9 cellular contexts compared by ENCODE assay signal in genomic region chr1:31760422-31760900, GRCh38. TPM values are rescaled to one million over a fixed set of nuclear protein-coding genes. Genes with fewer than 3 reads are reported as not detected.
A peak's percentile ranks its signal among the peaks of the same experiment; 100 is the strongest.
DNase-seq lines count a peak whose midpoint lies in the region; TF ChIP-seq lines count a peak whose summit lies in the region.
"Had no signal": no experiment of that assay in that cellular context is flagged by ENCODE, and none has a peak within 500 bp of the region (broad histone marks: within the 10 kb centered on the region; RNA-seq: fewer than 3 reads in every experiment).

No MANE protein-coding gene starts in this region.

- 0 out of 2 replicates have a peak, but pooled peaks cover 7% of the 10 kb centered on the region for H3K79me2 ChIP-seq in Karpas-422 (ENCODE audit: low read length)

- H2AFZ ChIP-seq in Karpas-422 (ENCODE audit: low read length), result no peak overlapping the region

- H3K4me2 ChIP-seq in Karpas-422 (ENCODE audit: low read depth, low read length, poor library complexity, severe bottlenecking), result peak overlapping the region; percentile 92

- H3K27ac ChIP-seq in CD4-positive, alpha-beta memory T cell (ENCODE audit: low read depth, low read length), result no peak overlapping the region
- no peak overlapping the region for H3K27ac ChIP-seq in Karpas-422 (ENCODE audit: low read length)
- H3K27ac ChIP-seq in mucosa of rectum (ENCODE audit: low read depth in 2 of 2, low read length in 2 of 2), result no peak overlapping the region

- peaks cover 35% of the 10 kb centered on the region for H3K4me1 ChIP-seq in CD4-positive, alpha-beta memory T cell (ENCODE audit: insufficient read depth, low read length)
- H3K4me1 ChIP-seq in Karpas-422 (ENCODE audit: low read length) (peaks cover 41% of the 10 kb centered on the region), mucosa of rectum (ENCODE audit: control insufficient read depth in 2 of 2, insufficient read depth in 2 of 2, low read length in 2 of 2) (peaks cover 15 to 22% of the 10 kb centered on the region in 2 donors)

- H3K4me1 Mint-ChIP-seq in CD4-positive, alpha-beta memory T cell, result peaks cover 11 to 39% (median 17%) of the 10 kb centered on the region in 4 donors
- H3K4me1 Mint-ChIP-seq in chondrocyte (ENCODE audit: low read depth), result peaks cover 34% of the 10 kb centered on the region

- H3K36me3 ChIP-seq in CD4-positive, alpha-beta memory T cell (ENCODE audit: insufficient read depth, low read length), result no peaks in the 10 kb centered on the region
- H3K36me3 ChIP-seq in Karpas-422 (ENCODE audit: insufficient read depth, low read length) (no peaks in the 10 kb centered on the region), mucosa of rectum (ENCODE audit: control insufficient read depth in 2 of 2, insufficient read depth in 2 of 2, low read length in 2 of 2) (no peaks in the 10 kb centered on the region)

- no peak for TF ChIP-seq CTCF in chondrocyte (IDR thresholded peaks at IDR 0.05)

- H3K27ac Mint-ChIP-seq in CD4-positive, alpha-beta memory T cell, result peak overlapping the region in 4 of 7 donors; percentile 4 to 82 (median 48)
- no peak overlapping the region for H3K27ac Mint-ChIP-seq in chondrocyte (ENCODE audit: unreplicated experiment)

- H3K27me3 Mint-ChIP-seq in CD4-positive, alpha-beta memory T cell, result peaks cover 0 to 2% of the 10 kb centered on the region in 2 donors
- H3K27me3 Mint-ChIP-seq in chondrocyte (ENCODE audit: low read depth), result no peaks in the 10 kb centered on the region

- POLR2A ChIA-PET in CD4-positive, alpha-beta memory T cell (lab: Charles Lee; ENCODE audit: partially characterized antibody), result interaction anchor here (0.7 to 1.8 kb wide), 6 partner anchors 8 to 348 kb away, joined by 3 to 10 read pairs (median 4); partner anchors contain the start of genes KPNA6, PTP4A2 and SPOCD1

- DNase-seq in CD4-positive, alpha-beta memory T cell, result peak in 2 of 5 donors; percentile 22 to 44
- DNase-seq in Karpas-422 (no peak), chondrocyte (ENCODE audit: low spot score) (no peak), NCI-H524 treated with DMSO at 0.1 percent for 48 hours (lab: John Stamatoyannopoulos, UW) (no peak), NOMO-1 treated with dmso at 0.1 percent for 144 hours (lab: John Stamatoyannopoulos, UW; ENCODE audit: unreplicated experiment) (no peak), NCI-H1092 treated with DMSO at 0.1 percent for 48 hours (lab: John Stamatoyannopoulos, UW) (no peak), RKO (ENCODE audit: low spot score) (no peak)

- peaks cover 47% of the 10 kb centered on the region for H4K20me1 ChIP-seq in Karpas-422 (ENCODE audit: insufficient read depth, low read depth, low read length)

- H3K4me3 ChIP-seq in CD4-positive, alpha-beta memory T cell (ENCODE audit: low read length in 2 of 2), result peak overlapping the region; percentile 52 to 79
- H3K4me3 ChIP-seq in Karpas-422 (ENCODE audit: low read length) (peak overlapping the region; percentile 59), mucosa of rectum (ENCODE audit: low read length in 2 of 2) (peak overlapping the region; percentile 59 to 60)
- H3K4me3 ChIP-seq: lung had no signal

- H3K36me3 Mint-ChIP-seq in CD4-positive, alpha-beta memory T cell, result no peaks in the 10 kb centered on the region
- H3K36me3 Mint-ChIP-seq in chondrocyte (ENCODE audit: low read depth), result no peaks in the 10 kb centered on the region

- H3K9me2 ChIP-seq in Karpas-422 (replicated peaks; ENCODE audit: insufficient read depth, low read length), result no peaks in the 10 kb centered on the region

- H3K9me3 ChIP-seq in CD4-positive, alpha-beta memory T cell (ENCODE audit: control insufficient read depth in 1 of 2, low read length in 2 of 2), result no peaks in the 10 kb centered on the region
- H3K9me3 ChIP-seq in Karpas-422 (ENCODE audit: low read length) (no peaks in the 10 kb centered on the region), mucosa of rectum (ENCODE audit: control insufficient read depth in 2 of 2, low read length in 2 of 2) (no peaks in the 10 kb centered on the region)

- intact Hi-C loops in CD4-positive, alpha-beta memory T cell (cut with micrococcal nuclease), result loop anchor here (5.0 to 10.0 kb wide), 2 partner anchors 177 to 444 kb away; partner anchors contain the start of genes CCDC28B, DCDC2B, IQCC and PTP4A2

- H3K9me3 Mint-ChIP-seq in CD4-positive, alpha-beta memory T cell, result no peaks in the 10 kb centered on the region
- H3K9me3 Mint-ChIP-seq in chondrocyte (ENCODE audit: low read depth), result no peaks in the 10 kb centered on the region

- H3K9ac ChIP-seq in Karpas-422 (ENCODE audit: low read length) (peak overlapping the region; percentile 55), mucosa of rectum (ENCODE audit: low read depth in 1 of 2, low read length in 2 of 2) (peak overlapping the region in 1 of 2 donors; percentile 35)

- H3K27me3 ChIP-seq in CD4-positive, alpha-beta memory T cell (ENCODE audit: insufficient read depth, low read length), result peaks cover 10% of the 10 kb centered on the region
- no peaks in the 10 kb centered on the region for H3K27me3 ChIP-seq in Karpas-422 (ENCODE audit: low read length)
- H3K27me3 ChIP-seq in mucosa of rectum (ENCODE audit: control insufficient read depth in 2 of 2, insufficient read depth in 2 of 2, low read length in 2 of 2), result peaks cover 27 to 42% of the 10 kb centered on the region in 2 donors

- CTCF ChIA-PET in CD4-positive, alpha-beta memory T cell (lab: Charles Lee; ENCODE audit: partially characterized antibody), result interaction anchor here (0.9 to 4.3 kb wide), 3 partner anchors 15 to 28 kb away, joined by 3 to 57 read pairs (median 4); no protein-coding TSS in a partner anchor

- peak overlapping the region; percentile 55 to 86 (median 70) for H3K4me3 Mint-ChIP-seq in CD4-positive, alpha-beta memory T cell
- peak overlapping the region; percentile 64 for H3K4me3 Mint-ChIP-seq in chondrocyte (ENCODE audit: unreplicated experiment)

RNA-seq across cellular contexts. Expression of gene ADGRB2, which starts 3.7 kb away (rescaled TPM):
- 1 to 10 TPM; 1.5 to 2.0 TPM for total RNA-seq in CD4-positive, alpha-beta memory T cell
- under 1 TPM in 1 of 2 donors, not detected in 1; 0.55 TPM for polyA plus RNA-seq in CD4-positive, alpha-beta memory T cell
- total RNA-seq in Karpas-422 (2014; rRNA removed; shearing (Covaris generic); ENCODE audit: low replicate concordance), result 9.2 and 28.5 TPM in 2 replicates
- total RNA-seq in chondrocyte, result 11.9 to 20.4 TPM (median 12.2 TPM) in 3 replicates

RNA-seq across cellular contexts. Expression of gene SPOCD1, which starts 55.4 kb away (rescaled TPM):
- total RNA-seq in CD4-positive, alpha-beta memory T cell, result under 1 TPM; 0.61 to 0.94 TPM
- not detected for polyA plus RNA-seq in CD4-positive, alpha-beta memory T cell
- not detected in 2 replicates for total RNA-seq in Karpas-422 (2014; rRNA removed; shearing (Covaris generic); ENCODE audit: low replicate concordance)
- 0.46 to 7.3 TPM (median 5.2 TPM) in 3 replicates for total RNA-seq in chondrocyte

RNA-seq across cellular contexts. Expression of gene COL16A1, which starts 56.6 kb away (rescaled TPM):
- not detected for total RNA-seq in CD4-positive, alpha-beta memory T cell
- polyA plus RNA-seq in CD4-positive, alpha-beta memory T cell, result not detected
- not detected in 2 replicates for total RNA-seq in Karpas-422 (2014; rRNA removed; shearing (Covaris generic); ENCODE audit: low replicate concordance)
- total RNA-seq in chondrocyte, result 230 to 272 TPM (median 262 TPM) in 3 replicates

Comparison
In these comparisons a context has a peak if more than half of its experiments do, and no peak if none do; other contexts are left out.
1. RNA of gene COL16A1, which starts 56.6 kb away (total RNA-seq): 230 to 272 TPM in chondrocyte; not detected in CD4-positive, alpha-beta memory T cell and not detected in Karpas-422; every median in the first group is over 100 times any median in the second.
2. Peak in every context shown above with its lines, with median percentiles within 50 percentile points of each other: H3K4me3 ChIP-seq.